4 cellular contexts compared by ENCODE assay signal in the genomic region with DNA sequence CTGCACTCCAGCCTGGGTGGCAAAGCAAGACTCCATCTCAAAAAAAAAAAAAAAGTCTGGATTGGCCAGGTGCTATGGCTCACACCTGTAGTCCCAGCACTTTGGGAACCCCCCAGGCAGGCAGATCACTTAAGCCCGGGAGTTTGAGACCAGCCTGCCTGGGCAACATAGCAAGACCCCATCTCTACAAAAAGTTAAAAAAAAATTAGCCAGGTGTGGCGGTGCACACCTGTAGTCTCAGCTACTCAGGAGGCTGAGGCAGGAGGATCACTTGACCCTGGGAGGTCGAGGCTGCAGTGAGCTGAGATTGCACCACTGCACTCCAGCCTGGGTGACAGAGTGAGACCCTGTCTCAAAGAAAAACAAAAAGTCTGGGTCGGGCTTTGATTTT.
TF ChIP-seq lines count a peak whose summit lies in the region.

No MANE protein-coding gene starts in this region.

TF ChIP-seq in A549, 52 proteins besides CTCF, POLR2A, EP300 and RAD21:
- TF ChIP-seq, protein P1, sequence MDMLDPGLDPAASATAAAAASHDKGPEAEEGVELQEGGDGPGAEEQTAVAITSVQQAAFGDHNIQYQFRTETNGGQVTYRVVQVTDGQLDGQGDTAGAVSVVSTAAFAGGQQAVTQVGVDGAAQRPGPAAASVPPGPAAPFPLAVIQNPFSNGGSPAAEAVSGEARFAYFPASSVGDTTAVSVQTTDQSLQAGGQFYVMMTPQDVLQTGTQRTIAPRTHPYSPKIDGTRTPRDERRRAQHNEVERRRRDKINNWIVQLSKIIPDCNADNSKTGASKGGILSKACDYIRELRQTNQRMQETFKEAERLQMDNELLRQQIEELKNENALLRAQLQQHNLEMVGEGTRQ (IDR thresholded peaks at IDR 0.05), result 0 out of 2 replicates have a peak, but pooled peaks have one; percentile 1
- peak in 1 of 2 experiments; percentile 47; a peak in 2 of 4 replicates for TF ChIP-seq CEBPB (IDR thresholded peaks at IDR 0.05)

TF ChIP-seq in HEK293, 187 proteins besides CTCF, POLR2A, EP300 and RAD21:
- peak; percentile 87 for TF ChIP-seq ZNF121 (tag by site-specific recombination; IDR thresholded peaks at IDR 0.05)

TF ChIP-seq in K562, 482 proteins besides CTCF, POLR2A, EP300 and RAD21:
- TF ChIP-seq CEBPB (tag; IDR thresholded peaks at IDR 0.05), result peak; percentile 45
- TF ChIP-seq ZNF121 (CRISPR knock-in tag; conservative IDR thresholded peaks at IDR 0.05), result peak; percentile 82

TF ChIP-seq in HepG2, 621 proteins besides CTCF, POLR2A, EP300 and RAD21:
- TF ChIP-seq, protein P2, sequence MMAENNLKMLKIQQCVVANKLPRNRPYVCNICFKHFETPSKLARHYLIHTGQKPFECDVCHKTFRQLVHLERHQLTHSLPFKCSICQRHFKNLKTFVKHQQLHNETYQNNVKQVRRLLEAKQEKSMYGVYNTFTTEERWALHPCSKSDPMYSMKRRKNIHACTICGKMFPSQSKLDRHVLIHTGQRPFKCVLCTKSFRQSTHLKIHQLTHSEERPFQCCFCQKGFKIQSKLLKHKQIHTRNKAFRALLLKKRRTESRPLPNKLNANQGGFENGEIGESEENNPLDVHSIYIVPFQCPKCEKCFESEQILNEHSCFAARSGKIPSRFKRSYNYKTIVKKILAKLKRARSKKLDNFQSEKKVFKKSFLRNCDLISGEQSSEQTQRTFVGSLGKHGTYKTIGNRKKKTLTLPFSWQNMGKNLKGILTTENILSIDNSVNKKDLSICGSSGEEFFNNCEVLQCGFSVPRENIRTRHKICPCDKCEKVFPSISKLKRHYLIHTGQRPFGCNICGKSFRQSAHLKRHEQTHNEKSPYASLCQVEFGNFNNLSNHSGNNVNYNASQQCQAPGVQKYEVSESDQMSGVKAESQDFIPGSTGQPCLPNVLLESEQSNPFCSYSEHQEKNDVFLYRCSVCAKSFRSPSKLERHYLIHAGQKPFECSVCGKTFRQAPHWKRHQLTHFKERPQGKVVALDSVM (CRISPR knock-in tag; IDR thresholded peaks at IDR 0.05), result peak; percentile 87
- TF ChIP-seq ZNF121 (CRISPR knock-in tag; IDR thresholded peaks at IDR 0.05), result peak; percentile 75
TF ChIP-seq in HepG2: peak in this region for 2; not testable (repeated sequence) for 619.
